Comparison of ENCODE assay signal across 14 cellular contexts in the genomic region with DNA sequence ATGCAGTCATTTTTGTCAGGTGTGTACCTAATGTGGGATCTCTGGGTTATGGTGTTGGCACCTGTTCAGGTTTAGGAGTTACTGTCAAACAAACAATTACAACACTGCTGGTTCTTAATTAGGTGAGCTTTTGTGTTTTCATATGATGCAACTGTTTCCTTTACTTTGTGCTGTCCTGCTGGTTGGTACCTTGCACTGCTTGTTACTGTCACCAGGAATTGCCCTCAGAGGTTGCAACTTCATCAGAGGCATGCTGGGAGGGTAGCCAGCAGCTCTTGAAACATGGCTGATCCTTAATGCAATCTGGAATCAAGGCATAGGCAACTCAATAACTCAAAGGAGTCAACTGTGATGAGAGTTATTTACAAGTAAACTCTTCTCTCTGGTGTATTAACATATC.
DNase-seq lines count a peak whose midpoint lies in the region; TF ChIP-seq lines count a peak whose summit lies in the region.
"Had no signal": no experiment of that assay in that cellular context is flagged by ENCODE, and none has a peak within 500 bp of the region (broad histone marks: within the 10 kb centered on the region; RNA-seq: fewer than 3 reads in every experiment).

No MANE protein-coding gene starts in this region.

- no peak for TF ChIP-seq CTCF in retinal pigment epithelial cell (conservative IDR thresholded peaks at IDR 0.05; ENCODE audit: low read depth, low read length)

- no peak overlapping the region for H3K4me3 ChIP-seq in retinal pigment epithelial cell (ENCODE audit: low read length)
- H3K4me3 ChIP-seq: BLaER1 had no signal

- DNase-seq in NCI-H1105 treated with DMSO at 0.1 percent for 48 hours (lab: John Stamatoyannopoulos, UW) (peak; percentile 5), NCI-H1105 (lab: John Stamatoyannopoulos, UW) (no peak), NCI-H2029 treated with DMSO at 0.1 percent for 48 hours (lab: John Stamatoyannopoulos, UW) (peak; percentile 5), NCI-H748 (lab: John Stamatoyannopoulos, UW; ENCODE audit: unreplicated experiment) (peak; percentile 53), retinal pigment epithelial cell (ENCODE audit: low read depth) (peak; percentile 66), kidney tubule cell (ENCODE audit: low spot score) (no peak), DMS53 treated with DMSO at 0.1 percent for 48 hours (lab: John Stamatoyannopoulos, UW; ENCODE audit: unreplicated experiment) (no peak)
- DNase-seq: 8988T; AML-193; CD8-positive, alpha-beta memory T cell; DMS79 treated with DMSO at 0.1 percent for 48 hours; EL; HCEC 1CT had no signal

Comparison
In these comparisons a context has a peak if more than half of its experiments do, and no peak if none do; other contexts are left out.
1. DNase-seq: peak in NCI-H1105 treated with DMSO at 0.1 percent for 48 hours (single experiment), NCI-H2029 treated with DMSO at 0.1 percent for 48 hours (single experiment), NCI-H748 (single experiment) and retinal pigment epithelial cell (single experiment); none in NCI-H1105 (single experiment), kidney tubule cell (single experiment) and DMS53 treated with DMSO at 0.1 percent for 48 hours (single experiment).